14 cellular contexts compared by ENCODE assay signal in genomic region chr16:88667496-88667895, GRCh38. TPM values are rescaled to one million over a fixed set of nuclear protein-coding genes. Genes with fewer than 3 reads are reported as not detected.
"Had no signal": no experiment of that assay in that cellular context is flagged by ENCODE, and none has a peak within 500 bp of the region (broad histone marks: within the 10 kb centered on the region; RNA-seq: fewer than 3 reads in every experiment).

No MANE protein-coding gene starts in this region.

- H3K9me3 ChIP-seq: gastrocnemius medialis, prostate gland, right lobe of liver, tibial artery had no signal

- H3K9me3 Mint-ChIP-seq: activated T-cell treated with anti-CD3 and anti-CD28 coated beads, Interleukin-2, amount 50 U/mL, for 4 hours; stimulated activated memory B cell treated with anti-CD40 and anti-IgM and Interleukin-4, amounts not matched to agents 10 μg/mL and 1 μg/mL and 100 μg/mL, for 72 hours had no signal

- H3K4me3 Mint-ChIP-seq: activated naive CD8-positive, alpha-beta T cell; activated T-cell treated with anti-CD3 and anti-CD28 coated beads, Interleukin-2, amount 50 U/mL, for 4 hours; stimulated activated memory B cell treated with anti-CD40 and anti-IgM and Interleukin-4, amounts not matched to agents 10 μg/mL and 1 μg/mL and 100 μg/mL, for 72 hours had no signal

- H3K4me3 ChIP-seq: gastrocnemius medialis, prostate gland, right lobe of liver, tibial artery had no signal

- ATAC-seq: activated T-cell treated with anti-CD3 and anti-CD28 coated beads, Interleukin-2, amount 50 U/mL, for 4 hours; gastrocnemius medialis; left ventricle myocardium superior; right lobe of liver; stimulated activated memory B cell treated with anti-CD40 and anti-IgM and Interleukin-4, amounts not matched to agents 10 μg/mL and 1 μg/mL and 100 μg/mL, for 72 hours had no signal

- H3K27me3 ChIP-seq: gastrocnemius medialis, right lobe of liver, tibial artery had no signal

- H3K27ac Mint-ChIP-seq: activated naive CD8-positive, alpha-beta T cell; stimulated activated memory B cell treated with anti-CD40 and anti-IgM and Interleukin-4, amounts not matched to agents 10 μg/mL and 1 μg/mL and 100 μg/mL, for 72 hours had no signal

- DNase-seq: activated CD4-positive, alpha-beta T cell treated with anti-CD3 and anti-CD28 coated beads, Interleukin-2, amount 50 U/mL, for 4 hours; activated gamma-delta T cell; activated T-cell treated with anti-CD3 and anti-CD28 coated beads, Interleukin-2, amount 50 U/mL, for 4 hours; amygdala; gastrocnemius medialis; left ventricle myocardium superior; stimulated activated CD4-positive, alpha-beta T cell treated with anti-CD3 and anti-CD28 coated beads, Interleukin-1b, Interleukin-23, amount 100 ng/mL, for 48 hours; tibial artery had no signal

- H3K27me3 Mint-ChIP-seq: activated naive CD8-positive, alpha-beta T cell; stimulated activated memory B cell treated with anti-CD40 and anti-IgM and Interleukin-4, amounts not matched to agents 10 μg/mL and 1 μg/mL and 100 μg/mL, for 72 hours had no signal

- H3K4me1 ChIP-seq: prostate gland had no signal

- H3K27ac ChIP-seq: gastrocnemius medialis, prostate gland, right lobe of liver, tibial artery had no signal

- H3K36me3 ChIP-seq: gastrocnemius medialis, prostate gland, right lobe of liver had no signal

RNA-seq across cellular contexts. Expression of gene SNAI3, which starts 18.8 kb away (rescaled TPM):
- polyA plus RNA-seq: keratinocyte had no signal

RNA-seq across cellular contexts. Expression of gene IL17C, which starts 29.1 kb away (rescaled TPM):
- total RNA-seq: activated T-cell treated with anti-CD3 and anti-CD28 coated beads, Interleukin-2, amount 50 U/mL, for 4 hours; gastrocnemius medialis; left ventricle myocardium superior; mesenteric fat pad; right lobe of liver had no signal
- polyA plus RNA-seq: keratinocyte had no signal
